1 cellular context compared by ENCODE assay signal in the genomic region with DNA sequence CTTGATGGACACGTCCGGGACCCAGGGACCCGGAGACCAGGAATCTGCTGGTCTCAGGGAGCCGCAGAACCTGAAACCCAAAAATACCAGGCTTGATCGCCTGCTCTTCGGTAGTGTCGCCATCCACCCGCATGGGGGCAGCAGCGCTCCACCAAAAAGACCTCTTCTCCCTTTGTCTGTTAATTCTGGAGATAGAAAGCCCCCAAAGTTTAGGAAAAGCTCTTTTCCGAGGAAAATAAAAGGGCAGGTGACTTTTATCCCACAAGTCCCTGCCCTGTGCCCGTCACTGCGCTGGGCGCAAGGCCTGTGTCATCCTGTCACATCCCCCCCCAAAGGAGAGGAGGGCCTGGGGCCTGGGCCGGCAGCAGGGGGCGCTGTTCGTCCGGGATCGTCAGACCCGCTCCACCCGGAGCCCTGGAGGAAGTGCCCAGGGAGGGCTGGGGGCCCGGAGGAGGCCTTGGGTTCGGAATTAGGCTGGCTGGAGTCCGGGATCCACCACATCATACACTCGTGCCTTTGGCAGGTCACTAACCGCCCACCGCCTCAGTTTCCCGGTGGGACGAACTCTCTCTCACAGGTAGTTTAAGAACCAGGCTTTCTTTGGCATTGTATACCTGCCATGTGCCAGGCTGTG.
TF ChIP-seq lines count a peak whose summit lies in the region.

No MANE protein-coding gene starts in this region.

TF ChIP-seq in HepG2, 621 proteins besides CTCF, POLR2A, EP300 and RAD21 (continued from another document):
- TF ChIP-seq, protein P1, sequence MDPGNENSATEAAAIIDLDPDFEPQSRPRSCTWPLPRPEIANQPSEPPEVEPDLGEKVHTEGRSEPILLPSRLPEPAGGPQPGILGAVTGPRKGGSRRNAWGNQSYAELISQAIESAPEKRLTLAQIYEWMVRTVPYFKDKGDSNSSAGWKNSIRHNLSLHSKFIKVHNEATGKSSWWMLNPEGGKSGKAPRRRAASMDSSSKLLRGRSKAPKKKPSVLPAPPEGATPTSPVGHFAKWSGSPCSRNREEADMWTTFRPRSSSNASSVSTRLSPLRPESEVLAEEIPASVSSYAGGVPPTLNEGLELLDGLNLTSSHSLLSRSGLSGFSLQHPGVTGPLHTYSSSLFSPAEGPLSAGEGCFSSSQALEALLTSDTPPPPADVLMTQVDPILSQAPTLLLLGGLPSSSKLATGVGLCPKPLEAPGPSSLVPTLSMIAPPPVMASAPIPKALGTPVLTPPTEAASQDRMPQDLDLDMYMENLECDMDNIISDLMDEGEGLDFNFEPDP (CRISPR knock-in tag; conservative IDR thresholded peaks at IDR 0.05): no peak
- TF ChIP-seq MIER3 (CRISPR knock-in tag; IDR thresholded peaks at IDR 0.05; ENCODE audit: borderline replicate concordance) (peak; percentile 74; the same call in 1 of the 2 replicates), FOXJ3 (CRISPR knock-in tag; IDR thresholded peaks at IDR 0.05; ENCODE audit: borderline replicate concordance) (peak; percentile 50; the same call in 1 of the 2 replicates), WIZ (CRISPR knock-in tag; IDR thresholded peaks at IDR 0.05) (peak; percentile 74; the same call in 1 of the 2 replicates), EEA1 (CRISPR knock-in tag; IDR thresholded peaks at IDR 0.05; ENCODE audit: borderline replicate concordance) (0 out of 2 replicates have a peak, but pooled peaks have one; percentile 47), BRD4 (CRISPR knock-in tag; IDR thresholded peaks at IDR 0.05) (0 out of 2 replicates have a peak, but pooled peaks have one; percentile 59), FOSL1 (CRISPR knock-in tag; IDR thresholded peaks at IDR 0.05; ENCODE audit: borderline replicate concordance) (no peak; the same call in 1 of the 2 replicates), RXRA (CRISPR knock-in tag; IDR thresholded peaks at IDR 0.05) (peak; percentile 60; the same call in 1 of the 2 replicates), ZNF674 (CRISPR knock-in tag; IDR thresholded peaks at IDR 0.05; ENCODE audit: low read depth) (0 out of 2 replicates have a peak, but pooled peaks have one; percentile 33), ZNF225 (CRISPR knock-in tag; IDR thresholded peaks at IDR 0.05) (peak; percentile 76), ARHGAP35 (CRISPR knock-in tag; IDR thresholded peaks at IDR 0.05; ENCODE audit: borderline replicate concordance) (peak; percentile 82; the same call in 1 of the 2 replicates), SMYD3 (CRISPR knock-in tag; IDR thresholded peaks at IDR 0.05) (no peak)
- TF ChIP-seq, protein P2, sequence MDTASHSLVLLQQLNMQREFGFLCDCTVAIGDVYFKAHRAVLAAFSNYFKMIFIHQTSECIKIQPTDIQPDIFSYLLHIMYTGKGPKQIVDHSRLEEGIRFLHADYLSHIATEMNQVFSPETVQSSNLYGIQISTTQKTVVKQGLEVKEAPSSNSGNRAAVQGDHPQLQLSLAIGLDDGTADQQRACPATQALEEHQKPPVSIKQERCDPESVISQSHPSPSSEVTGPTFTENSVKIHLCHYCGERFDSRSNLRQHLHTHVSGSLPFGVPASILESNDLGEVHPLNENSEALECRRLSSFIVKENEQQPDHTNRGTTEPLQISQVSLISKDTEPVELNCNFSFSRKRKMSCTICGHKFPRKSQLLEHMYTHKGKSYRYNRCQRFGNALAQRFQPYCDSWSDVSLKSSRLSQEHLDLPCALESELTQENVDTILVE (CRISPR knock-in tag; IDR thresholded peaks at IDR 0.05): peak; percentile 41; the same call in 1 of the 2 replicates
- TF ChIP-seq, protein P3, sequence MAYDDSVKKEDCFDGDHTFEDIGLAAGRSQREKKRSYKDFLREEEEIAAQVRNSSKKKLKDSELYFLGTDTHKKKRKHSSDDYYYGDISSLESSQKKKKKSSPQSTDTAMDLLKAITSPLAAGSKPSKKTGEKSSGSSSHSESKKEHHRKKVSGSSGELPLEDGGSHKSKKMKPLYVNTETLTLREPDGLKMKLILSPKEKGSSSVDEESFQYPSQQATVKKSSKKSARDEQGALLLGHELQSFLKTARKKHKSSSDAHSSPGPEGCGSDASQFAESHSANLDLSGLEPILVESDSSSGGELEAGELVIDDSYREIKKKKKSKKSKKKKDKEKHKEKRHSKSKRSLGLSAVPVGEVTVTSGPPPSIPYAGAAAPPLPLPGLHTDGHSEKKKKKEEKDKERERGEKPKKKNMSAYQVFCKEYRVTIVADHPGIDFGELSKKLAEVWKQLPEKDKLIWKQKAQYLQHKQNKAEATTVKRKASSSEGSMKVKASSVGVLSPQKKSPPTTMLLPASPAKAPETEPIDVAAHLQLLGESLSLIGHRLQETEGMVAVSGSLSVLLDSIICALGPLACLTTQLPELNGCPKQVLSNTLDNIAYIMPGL (CRISPR knock-in tag; IDR thresholded peaks at IDR 0.05; ENCODE audit: borderline replicate concordance in 1 of 2, low read depth in 1 of 2): peak; percentile 98 to 99
- TF ChIP-seq, protein P4, sequence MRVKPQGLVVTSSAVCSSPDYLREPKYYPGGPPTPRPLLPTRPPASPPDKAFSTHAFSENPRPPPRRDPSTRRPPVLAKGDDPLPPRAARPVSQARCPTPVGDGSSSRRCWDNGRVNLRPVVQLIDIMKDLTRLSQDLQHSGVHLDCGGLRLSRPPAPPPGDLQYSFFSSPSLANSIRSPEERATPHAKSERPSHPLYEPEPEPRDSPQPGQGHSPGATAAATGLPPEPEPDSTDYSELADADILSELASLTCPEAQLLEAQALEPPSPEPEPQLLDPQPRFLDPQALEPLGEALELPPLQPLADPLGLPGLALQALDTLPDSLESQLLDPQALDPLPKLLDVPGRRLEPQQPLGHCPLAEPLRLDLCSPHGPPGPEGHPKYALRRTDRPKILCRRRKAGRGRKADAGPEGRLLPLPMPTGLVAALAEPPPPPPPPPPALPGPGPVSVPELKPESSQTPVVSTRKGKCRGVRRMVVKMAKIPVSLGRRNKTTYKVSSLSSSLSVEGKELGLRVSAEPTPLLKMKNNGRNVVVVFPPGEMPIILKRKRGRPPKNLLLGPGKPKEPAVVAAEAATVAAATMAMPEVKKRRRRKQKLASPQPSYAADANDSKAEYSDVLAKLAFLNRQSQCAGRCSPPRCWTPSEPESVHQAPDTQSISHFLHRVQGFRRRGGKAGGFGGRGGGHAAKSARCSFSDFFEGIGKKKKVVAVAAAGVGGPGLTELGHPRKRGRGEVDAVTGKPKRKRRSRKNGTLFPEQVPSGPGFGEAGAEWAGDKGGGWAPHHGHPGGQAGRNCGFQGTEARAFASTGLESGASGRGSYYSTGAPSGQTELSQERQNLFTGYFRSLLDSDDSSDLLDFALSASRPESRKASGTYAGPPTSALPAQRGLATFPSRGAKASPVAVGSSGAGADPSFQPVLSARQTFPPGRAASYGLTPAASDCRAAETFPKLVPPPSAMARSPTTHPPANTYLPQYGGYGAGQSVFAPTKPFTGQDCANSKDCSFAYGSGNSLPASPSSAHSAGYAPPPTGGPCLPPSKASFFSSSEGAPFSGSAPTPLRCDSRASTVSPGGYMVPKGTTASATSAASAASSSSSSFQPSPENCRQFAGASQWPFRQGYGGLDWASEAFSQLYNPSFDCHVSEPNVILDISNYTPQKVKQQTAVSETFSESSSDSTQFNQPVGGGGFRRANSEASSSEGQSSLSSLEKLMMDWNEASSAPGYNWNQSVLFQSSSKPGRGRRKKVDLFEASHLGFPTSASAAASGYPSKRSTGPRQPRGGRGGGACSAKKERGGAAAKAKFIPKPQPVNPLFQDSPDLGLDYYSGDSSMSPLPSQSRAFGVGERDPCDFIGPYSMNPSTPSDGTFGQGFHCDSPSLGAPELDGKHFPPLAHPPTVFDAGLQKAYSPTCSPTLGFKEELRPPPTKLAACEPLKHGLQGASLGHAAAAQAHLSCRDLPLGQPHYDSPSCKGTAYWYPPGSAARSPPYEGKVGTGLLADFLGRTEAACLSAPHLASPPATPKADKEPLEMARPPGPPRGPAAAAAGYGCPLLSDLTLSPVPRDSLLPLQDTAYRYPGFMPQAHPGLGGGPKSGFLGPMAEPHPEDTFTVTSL (CRISPR knock-in tag; IDR thresholded peaks at IDR 0.05; ENCODE audit: borderline replicate concordance): peak; percentile 68; the same call in 1 of the 2 replicates
- TF ChIP-seq, protein P5, sequence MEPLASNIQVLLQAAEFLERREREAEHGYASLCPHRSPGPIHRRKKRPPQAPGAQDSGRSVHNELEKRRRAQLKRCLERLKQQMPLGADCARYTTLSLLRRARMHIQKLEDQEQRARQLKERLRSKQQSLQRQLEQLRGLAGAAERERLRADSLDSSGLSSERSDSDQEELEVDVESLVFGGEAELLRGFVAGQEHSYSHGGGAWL (CRISPR knock-in tag; IDR thresholded peaks at IDR 0.05): 0 out of 2 replicates have a peak, but pooled peaks have one; percentile 40
- TF ChIP-seq, protein P6, sequence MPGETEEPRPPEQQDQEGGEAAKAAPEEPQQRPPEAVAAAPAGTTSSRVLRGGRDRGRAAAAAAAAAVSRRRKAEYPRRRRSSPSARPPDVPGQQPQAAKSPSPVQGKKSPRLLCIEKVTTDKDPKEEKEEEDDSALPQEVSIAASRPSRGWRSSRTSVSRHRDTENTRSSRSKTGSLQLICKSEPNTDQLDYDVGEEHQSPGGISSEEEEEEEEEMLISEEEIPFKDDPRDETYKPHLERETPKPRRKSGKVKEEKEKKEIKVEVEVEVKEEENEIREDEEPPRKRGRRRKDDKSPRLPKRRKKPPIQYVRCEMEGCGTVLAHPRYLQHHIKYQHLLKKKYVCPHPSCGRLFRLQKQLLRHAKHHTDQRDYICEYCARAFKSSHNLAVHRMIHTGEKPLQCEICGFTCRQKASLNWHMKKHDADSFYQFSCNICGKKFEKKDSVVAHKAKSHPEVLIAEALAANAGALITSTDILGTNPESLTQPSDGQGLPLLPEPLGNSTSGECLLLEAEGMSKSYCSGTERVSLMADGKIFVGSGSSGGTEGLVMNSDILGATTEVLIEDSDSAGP (CRISPR knock-in tag; IDR thresholded peaks at IDR 0.05; ENCODE audit: borderline replicate concordance): peak; percentile 87
- TF ChIP-seq, protein P7, sequence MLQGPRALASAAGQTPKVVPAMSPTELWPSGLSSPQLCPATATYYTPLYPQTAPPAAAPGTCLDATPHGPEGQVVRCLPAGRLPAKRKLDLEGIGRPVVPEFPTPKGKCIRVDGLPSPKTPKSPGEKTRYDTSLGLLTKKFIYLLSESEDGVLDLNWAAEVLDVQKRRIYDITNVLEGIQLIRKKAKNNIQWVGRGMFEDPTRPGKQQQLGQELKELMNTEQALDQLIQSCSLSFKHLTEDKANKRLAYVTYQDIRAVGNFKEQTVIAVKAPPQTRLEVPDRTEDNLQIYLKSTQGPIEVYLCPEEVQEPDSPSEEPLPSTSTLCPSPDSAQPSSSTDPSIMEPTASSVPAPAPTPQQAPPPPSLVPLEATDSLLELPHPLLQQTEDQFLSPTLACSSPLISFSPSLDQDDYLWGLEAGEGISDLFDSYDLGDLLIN (CRISPR knock-in tag; IDR thresholded peaks at IDR 0.05; ENCODE audit: borderline replicate concordance): peak; percentile 80; the same call in 1 of the 2 replicates
